In the genomic region with DNA sequence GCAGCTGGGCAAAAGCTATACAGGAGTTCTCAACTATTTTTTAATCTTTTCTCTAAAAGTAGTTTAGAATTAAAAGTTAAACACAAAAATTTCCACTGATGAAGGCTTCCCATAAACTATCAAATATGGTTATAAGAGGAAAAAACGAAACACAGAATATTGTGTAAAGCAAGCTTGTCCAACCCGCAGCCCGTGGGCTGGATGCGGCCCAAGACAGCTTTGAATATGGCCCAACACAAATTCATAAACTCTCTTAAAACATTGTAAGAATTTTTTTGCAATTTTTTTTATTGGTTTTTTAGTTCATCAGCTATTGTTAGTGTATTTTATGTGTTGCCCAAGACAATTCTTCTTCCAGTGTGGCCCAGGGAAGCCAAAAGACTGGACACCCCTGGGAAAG, we compare ENCODE assay signal across 2 cellular contexts. TPM values are rescaled to one million over a fixed set of nuclear protein-coding genes. Genes with fewer than 3 reads are reported as not detected.
"Had no signal": no experiment of that assay in that cellular context is flagged by ENCODE, and none has a peak within 500 bp of the region (broad histone marks: within the 10 kb centered on the region; RNA-seq: fewer than 3 reads in every experiment).

No MANE protein-coding gene starts in this region.

RNA-seq across cellular contexts. Expression of a gene that starts 23.4 kb away (rescaled TPM):
- total RNA-seq: M059J had no signal
- polyA plus RNA-seq: IgD-negative memory B cell had no signal

RNA-seq across cellular contexts. Expression of a gene that starts 28.9 kb away (rescaled TPM):
- polyA plus RNA-seq: IgD-negative memory B cell had no signal
